13 cellular contexts compared by ENCODE assay signal in the genomic region with DNA sequence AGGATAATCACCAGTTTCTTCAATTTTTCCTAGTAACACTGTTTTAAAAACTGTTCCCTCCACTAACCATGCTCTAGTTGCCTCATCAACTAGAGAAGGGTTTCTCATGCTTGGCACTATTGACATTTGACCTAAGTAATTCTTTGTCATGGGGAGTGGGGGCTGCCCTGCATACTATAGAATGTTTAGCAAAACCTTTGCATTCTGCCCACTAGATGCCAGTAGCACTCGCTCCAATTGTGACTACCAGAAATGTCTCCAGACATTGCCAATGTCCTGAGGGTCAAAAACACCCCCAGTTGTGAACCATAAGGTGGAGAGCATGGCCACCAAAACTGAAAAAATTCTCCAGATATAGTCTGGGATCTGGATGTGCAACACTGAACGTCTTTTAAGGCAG. TPM values are rescaled to one million over a fixed set of nuclear protein-coding genes. Genes with fewer than 3 reads are reported as not detected.
DNase-seq lines count a peak whose midpoint lies in the region; ATAC-seq and TF ChIP-seq lines count a peak whose summit lies in the region.
"Had no signal": no experiment of that assay in that cellular context is flagged by ENCODE, and none has a peak within 500 bp of the region (broad histone marks: within the 10 kb centered on the region; RNA-seq: fewer than 3 reads in every experiment).

No MANE protein-coding gene starts in this region.

- H3K4me1 Mint-ChIP-seq in activated naive CD4-positive, alpha-beta T cell treated with anti-CD3 and anti-CD28 coated beads for 36 hours (ENCODE audit: low read depth) = no peaks in the 10 kb centered on the region
- H3K4me1 Mint-ChIP-seq in osteocyte (ENCODE audit: unreplicated experiment) = peaks cover 10% of the 10 kb centered on the region

- H3K9ac ChIP-seq in mammary epithelial cell (ENCODE audit: insufficient read depth, low read length) = no peak overlapping the region
- H3K9ac ChIP-seq: BLaER1 had no signal

- in situ Hi-C loops in mammary epithelial cell (cut with MboI; ENCODE audit: low sequenced_read_pairs in 2 of 2) = loop anchor here in 1 of 2 donors (10.0 kb wide), 1 partner anchor 85 kb away; no protein-coding TSS in a partner anchor

- H2AFZ ChIP-seq in mammary epithelial cell (ENCODE audit: low read depth, low read length) = peak overlapping the region; percentile 18

- H3K4me3 ChIP-seq in LNCaP clone FGC (ENCODE audit: low read depth, low read length) (no peak overlapping the region), mammary epithelial cell (replicated peaks in 1 of 3; ENCODE audit: insufficient read depth in 1 of 3, low read depth in 2 of 3, low read length in 3 of 3) (no peak overlapping the region)
- H3K4me3 ChIP-seq: adrenal gland, BLaER1, left lung had no signal

- no peaks in the 10 kb centered on the region for H3K9me3 ChIP-seq in mammary epithelial cell (replicated peaks; ENCODE audit: insufficient read depth, low read length)
- H3K9me3 ChIP-seq: adrenal gland, BLaER1, left lung had no signal

- CTCF ChIA-PET in activated naive CD4-positive, alpha-beta T cell treated with anti-CD3 and anti-CD28 coated beads for 36 hours (lab: Charles Lee) = interaction anchor here (0.5 to 1.5 kb wide), 6 partner anchors 23 to 95 kb away, joined by 3 to 7 read pairs (median 4); no protein-coding TSS in a partner anchor
- CTCF ChIA-PET in mammary epithelial cell (lab: Charles Lee; ENCODE audit: low non-redundant PET) = interaction anchor here (0.6 to 1.0 kb wide), 3 partner anchors 14 to 215 kb away, joined by 3 to 6 read pairs (median 3); no protein-coding TSS in a partner anchor

- H3K9me3 Mint-ChIP-seq in activated naive CD4-positive, alpha-beta T cell treated with anti-CD3 and anti-CD28 coated beads for 36 hours = no peaks in the 10 kb centered on the region
- H3K9me3 Mint-ChIP-seq in osteocyte (ENCODE audit: unreplicated experiment) = no peaks in the 10 kb centered on the region

- TF ChIP-seq CTCF in LNCaP clone FGC (IDR thresholded peaks at IDR 0.05; ENCODE audit: control insufficient read depth, extremely low read depth, insufficient read depth) (0 out of 2 replicates have a peak, but pooled peaks have one; percentile 26), mammary epithelial cell (conservative IDR thresholded peaks at IDR 0.05 in 1 of 2, IDR thresholded peaks at IDR 0.05 in 1 of 2; ENCODE audit: extremely low read depth in 1 of 2, insufficient read depth in 1 of 2, low read depth in 1 of 2, low read length in 2 of 2) (peak; percentile 35 to 69), osteocyte (IDR thresholded peaks at IDR 0.05) (peak; percentile 59)

- H3K4me1 ChIP-seq in mammary epithelial cell (ENCODE audit: insufficient read depth, low read length) = no peaks in the 10 kb centered on the region
- H3K4me1 ChIP-seq: adrenal gland, BLaER1, left lung had no signal

- no peak for ATAC-seq in GM18861 (IDR thresholded peaks at IDR 0.05; ENCODE audit: unreplicated experiment)
- ATAC-seq: left lung had no signal

- dilution Hi-C loops in mammary epithelial cell (cut with HindIII; ENCODE audit: low sequenced_read_pairs) = no loop called here

- DNase-seq in activated naive CD4-positive, alpha-beta T cell treated with anti-CD3 and anti-CD28 coated beads for 36 hours = peak; percentile 26
- no peak for DNase-seq in activated naive CD4-positive, alpha-beta T cell treated with Interleukin-2 at 50 U/mL for 16 hours
- DNase-seq in LNCaP clone FGC (ENCODE audit: low read depth) = no peak
- peak; percentile 20 for DNase-seq in mammary epithelial cell
- DNase-seq in osteocyte (ENCODE audit: extremely low spot score, unreplicated experiment) = no peak
- DNase-seq in DMS 273 (lab: John Stamatoyannopoulos, UW; ENCODE audit: unreplicated experiment) = no peak
- no peak for DNase-seq in GM03348 (ENCODE audit: low spot score)
- DNase-seq: adrenal gland, left lung, SHP77 treated with DMSO at 0.1 percent for 48 hours had no signal

- no peak overlapping the region for H3K27ac ChIP-seq in mammary epithelial cell (ENCODE audit: insufficient read depth, low read depth, low read length)
- H3K27ac ChIP-seq: adrenal gland, BLaER1, epithelial cell of prostate, left lung had no signal

- no TSS peak for BruUV-seq in mammary epithelial cell (replicated peaks; lab: Mats Ljungman, UMichigan)

- H3K27me3 Mint-ChIP-seq in activated naive CD4-positive, alpha-beta T cell treated with anti-CD3 and anti-CD28 coated beads for 36 hours (ENCODE audit: low read depth) = peaks cover 9% of the 10 kb centered on the region
- peaks cover 8% of the 10 kb centered on the region for H3K27me3 Mint-ChIP-seq in osteocyte (ENCODE audit: unreplicated experiment)

- no peaks in the 10 kb centered on the region for H3K36me3 ChIP-seq in mammary epithelial cell (ENCODE audit: insufficient read depth, low read length)
- H3K36me3 ChIP-seq: adrenal gland, BLaER1, left lung had no signal

- no peaks in the 10 kb centered on the region for H3K36me3 Mint-ChIP-seq in activated naive CD4-positive, alpha-beta T cell treated with anti-CD3 and anti-CD28 coated beads for 36 hours (ENCODE audit: low read depth)
- no peaks in the 10 kb centered on the region for H3K36me3 Mint-ChIP-seq in osteocyte (ENCODE audit: unreplicated experiment)

- no peak overlapping the region for H3K27ac Mint-ChIP-seq in activated naive CD4-positive, alpha-beta T cell treated with anti-CD3 and anti-CD28 coated beads for 36 hours
- H3K27ac Mint-ChIP-seq in osteocyte (ENCODE audit: unreplicated experiment) = no peak overlapping the region

- no peaks in the 10 kb centered on the region for H3K79me2 ChIP-seq in mammary epithelial cell (ENCODE audit: insufficient read depth, low read length)

- H4K20me1 ChIP-seq in mammary epithelial cell (ENCODE audit: insufficient read depth, low read length) = no peaks in the 10 kb centered on the region
- H4K20me1 ChIP-seq: BLaER1 had no signal

- no peaks in the 10 kb centered on the region for H3K27me3 ChIP-seq in mammary epithelial cell (ENCODE audit: insufficient read depth, low read length)
- H3K27me3 ChIP-seq: BLaER1, left lung had no signal

- H3K4me3 Mint-ChIP-seq in activated naive CD4-positive, alpha-beta T cell treated with anti-CD3 and anti-CD28 coated beads for 36 hours = no peak overlapping the region
- no peak overlapping the region for H3K4me3 Mint-ChIP-seq in osteocyte (ENCODE audit: unreplicated experiment)

- H3K4me2 ChIP-seq in mammary epithelial cell (ENCODE audit: insufficient read depth, low read depth, low read length) = no peak overlapping the region
- H3K4me2 ChIP-seq: BLaER1 had no signal

- intact Hi-C loops in activated naive CD4-positive, alpha-beta T cell treated with anti-CD3 and anti-CD28 coated beads for 36 hours (cut with micrococcal nuclease) = loop anchor here (1.0 kb wide), 1 partner anchor 94 kb away; no protein-coding TSS in a partner anchor
- intact Hi-C loops in mammary epithelial cell (cut with micrococcal nuclease) = loop anchor here (1.0 to 5.0 kb wide), 3 partner anchors 85 to 212 kb away; a partner anchor contains a TSS

- WGBS in mammary epithelial cell (ENCODE audit: low coverage, missing lambda C conversion rate) = 81% methylated on average over 2 of the region's 2 CpGs

RNA-seq across cellular contexts. Expression of a gene that starts 27.6 kb away (rescaled TPM):
- 10 to 100 TPM; 28.2 to 29.0 TPM for total RNA-seq in activated naive CD4-positive, alpha-beta T cell treated with anti-CD3 and anti-CD28 coated beads for 36 hours
- total RNA-seq in mammary epithelial cell (10 to 100 TPM; 20.8 to 21.2 TPM), osteocyte (23.0 and 25.3 TPM in 2 replicates)
- polyA plus RNA-seq in mammary epithelial cell = 15.9 TPM
- polyA minus RNA-seq in mammary epithelial cell = 41.6 TPM

Comparison
In these comparisons a context has a peak if more than half of its experiments do, and no peak if none do; other contexts are left out.
1. DNase-seq: peak in activated naive CD4-positive, alpha-beta T cell treated with anti-CD3 and anti-CD28 coated beads for 36 hours (single experiment) and mammary epithelial cell (single experiment); none in activated naive CD4-positive, alpha-beta T cell treated with Interleukin-2 at 50 U/mL for 16 hours (single experiment), LNCaP clone FGC (single experiment), osteocyte (single experiment), DMS 273 (single experiment) and GM03348 (single experiment).
2. Peak in every context shown above with its lines, with median percentiles within 50 percentile points of each other: CTCF ChIP-seq.